ENCODE assay signal across 14 cellular contexts in genomic region chr9:15253786-15254185, GRCh38.
"Had no signal": no experiment of that assay in that cellular context is flagged by ENCODE, and none has a peak within 500 bp of the region (broad histone marks: within the 10 kb centered on the region; RNA-seq: fewer than 3 reads in every experiment).

No MANE protein-coding gene starts in this region.

- H3K27ac ChIP-seq: esophagus squamous epithelium, gastroesophageal sphincter, ovary, right atrium auricular region, testis, tibial nerve had no signal

- DNase-seq: central memory CD4-positive, alpha-beta T cell; effector memory CD4-positive, alpha-beta T cell; esophagus squamous epithelium; glutamatergic neuron; naive thymus-derived CD8-positive, alpha-beta T cell; ovary; stimulated activated CD4-positive, alpha-beta T cell treated with anti-CD3 and anti-CD28 coated beads, Interleukin-4, amount 100 ng/mL, for 1 hour; stimulated activated CD8-positive, alpha-beta memory T cell treated with anti-CD3 and anti-CD28 coated beads, Interleukin-4, amount 100 ng/mL, for 48 hours; testis had no signal

- H3K4me3 ChIP-seq: esophagus squamous epithelium, gastroesophageal sphincter, ovary, right atrium auricular region, smooth muscle cell, testis, tibial nerve had no signal

- H3K9me3 ChIP-seq: esophagus squamous epithelium, gastroesophageal sphincter, ovary, right atrium auricular region, testis, tibial nerve had no signal

- ATAC-seq: gastroesophageal sphincter; naive thymus-derived CD8-positive, alpha-beta T cell; stimulated activated effector memory CD8-positive, alpha-beta T cell treated with anti-CD3 and anti-CD28 coated beads, Interleukin-12 subunit alpha, Interleukin-12 subunit beta, amount 100 ng/mL, for 72 hours had no signal

- H3K4me2 ChIP-seq: smooth muscle cell had no signal

- H3K4me1 ChIP-seq: testis had no signal

- H3K27me3 ChIP-seq: esophagus squamous epithelium, gastroesophageal sphincter, ovary, right atrium auricular region, testis, tibial nerve had no signal

- H3K36me3 ChIP-seq: gastroesophageal sphincter, ovary, right atrium auricular region, tibial nerve had no signal
